8 cellular contexts compared by ENCODE assay signal in the genomic region with DNA sequence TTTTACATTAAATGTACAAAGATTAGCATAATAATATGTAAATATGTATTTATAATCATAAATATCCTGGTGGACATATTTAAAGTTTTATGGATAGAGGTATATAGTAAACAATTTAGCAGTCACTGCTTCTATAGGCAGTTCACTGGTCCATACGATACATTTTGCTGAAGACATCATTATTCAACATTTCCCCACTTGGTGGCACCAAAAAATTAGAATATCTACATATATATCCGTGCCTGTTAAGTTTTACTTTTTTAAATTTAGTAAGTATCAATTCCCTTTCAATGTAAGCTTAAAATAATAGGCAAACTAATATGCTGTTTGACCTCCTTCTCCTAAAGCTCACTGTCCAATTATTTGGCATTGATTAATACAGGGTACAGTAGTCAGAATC.
DNase-seq lines count a peak whose midpoint lies in the region; ATAC-seq and FAIRE-seq lines count a peak whose summit lies in the region.

No MANE protein-coding gene starts in this region.

- peak; percentile 67 for ATAC-seq in HG03066 (IDR thresholded peaks at IDR 0.05; ENCODE audit: low read depth, unreplicated experiment)
- no peak for ATAC-seq in HG03457 (IDR thresholded peaks at IDR 0.05; ENCODE audit: unreplicated experiment)

- FAIRE-seq in TTC549 (lab: Jason Lieb, UNC), result peak; percentile 59

- DNase-seq in NCI-H510A treated with DMSO at 0.1 percent for 48 hours (lab: John Stamatoyannopoulos, UW) (peak; percentile 0), NCI-H510A (lab: John Stamatoyannopoulos, UW) (no peak), pons (ENCODE audit: low spot score) (peak; percentile 52), NCI-H146 treated with DMSO at 0.1 percent for 48 hours (lab: John Stamatoyannopoulos, UW; ENCODE audit: unreplicated experiment) (no peak)
- no peak for DNase-seq in activated CD4-positive, alpha-beta T cell treated with anti-CD3 and anti-CD28 coated beads, Interleukin-2, amount 50 U/mL, for 1 hour

Comparison
In these comparisons a context has a peak if more than half of its experiments do, and no peak if none do; other contexts are left out.
1. DNase-seq: peak in NCI-H510A treated with DMSO at 0.1 percent for 48 hours (single experiment) and pons (single experiment); none in NCI-H510A (single experiment), activated CD4-positive, alpha-beta T cell treated with anti-CD3 and anti-CD28 coated beads, Interleukin-2, amount 50 U/mL, for 1 hour (single experiment) and NCI-H146 treated with DMSO at 0.1 percent for 48 hours (single experiment).